Comparison of ENCODE assay signal across 31 cellular contexts in genomic region chr4:118259103-118259502, GRCh38.
"Had no signal": no experiment of that assay in that cellular context is flagged by ENCODE, and none has a peak within 500 bp of the region (broad histone marks: within the 10 kb centered on the region; RNA-seq: fewer than 3 reads in every experiment).

No MANE protein-coding gene starts in this region.

- DNase-seq: activated CD4-positive, alpha-beta T cell treated with anti-CD3 and anti-CD28 coated beads for 1 hour; activated CD4-positive, alpha-beta T cell treated with anti-CD3 and anti-CD28 coated beads for 4 hours; activated CD4-positive, alpha-beta T cell treated with anti-CD3 and anti-CD28 coated beads, Interleukin-2, amount 10 ng/mL, durations not matched to agents 7 days and 5 days; activated CD4-positive, alpha-beta T cell treated with anti-CD3 and anti-CD28 coated beads, Interleukin-2, amount 50 U/mL, for 48 hours; activated CD8-positive, alpha-beta memory T cell treated with anti-CD3 and anti-CD28 coated beads for 24 hours; activated CD8-positive, alpha-beta memory T cell treated with anti-CD3 and anti-CD28 coated beads, Interleukin-2, amount 50 U/mL, for 4 hours; activated CD8-positive, alpha-beta T cell treated with anti-CD3 and anti-CD28 coated beads for 36 hours; activated effector memory CD4-positive, alpha-beta T cell treated with anti-CD3 and anti-CD28 coated beads, Interleukin-2, amount 50 U/mL, for 16 hours; activated naive CD4-positive, alpha-beta T cell treated with anti-CD3 and anti-CD28 coated beads for 36 hours; activated naive CD8-positive, alpha-beta T cell treated with anti-CD3 and anti-CD28 coated beads for 36 hours; activated naive CD8-positive, alpha-beta T cell treated with anti-CD3 and anti-CD28 coated beads, Interleukin-2, amount 50 U/mL, for 24 hours; activated T-cell treated with anti-CD3 and anti-CD28 coated beads, Interleukin-2, amount 50 U/mL, for 1 hour; activated T-cell treated with anti-CD3 and anti-CD28 coated beads, Interleukin-2, amount 50 U/mL, for 48 hours; adrenal gland; amygdala; aorta; body of pancreas; cortex of kidney; dermis blood vessel endothelial cell; effector CD4-positive, alpha-beta T cell; esophagus squamous epithelium; foreskin melanocyte; heart right ventricle; T-helper 2 cell had no signal

- H3K4me3 ChIP-seq: adrenal gland, body of pancreas, esophagus squamous epithelium, gastroesophageal sphincter, heart right ventricle had no signal

- H3K9me3 ChIP-seq: adrenal gland, body of pancreas, esophagus squamous epithelium, gastroesophageal sphincter, heart right ventricle had no signal

- H3K4me1 ChIP-seq: adrenal gland, body of pancreas, esophagus squamous epithelium, gastroesophageal sphincter, heart right ventricle had no signal

- H3K27ac ChIP-seq: adrenal gland, body of pancreas, epithelial cell of prostate, esophagus squamous epithelium, gastroesophageal sphincter, heart right ventricle, VCaP had no signal

- H3K27me3 ChIP-seq: adrenal gland, body of pancreas, esophagus squamous epithelium had no signal

- H3K36me3 ChIP-seq: adrenal gland, esophagus squamous epithelium, gastroesophageal sphincter, heart right ventricle had no signal

- FAIRE-seq: colon, endometrium, endothelial cell of umbilical vein, TTC549 had no signal
